7 cellular contexts compared by ENCODE assay signal in genomic region chr3:69850849-69851248, GRCh38.
"Had no signal": no experiment of that assay in that cellular context is flagged by ENCODE, and none has a peak within 500 bp of the region (broad histone marks: within the 10 kb centered on the region; RNA-seq: fewer than 3 reads in every experiment).

No MANE protein-coding gene starts in this region.

- H3K36me3 Mint-ChIP-seq: IgD-negative memory B cell had no signal

- H3K27me3 Mint-ChIP-seq: IgD-negative memory B cell had no signal

- FAIRE-seq: HepG2, HTR-8/SVneo, K562 had no signal

- H3K4me3 ChIP-seq: K562 had no signal

- H3K27ac ChIP-seq: HL-60 had no signal

- H3K27ac Mint-ChIP-seq: IgD-negative memory B cell had no signal

- DNase-seq: KBM-7, KG1 had no signal

- H3K4me1 Mint-ChIP-seq: IgD-negative memory B cell had no signal

- H3K4me3 Mint-ChIP-seq: IgD-negative memory B cell had no signal

- ATAC-seq: HepG2, K562 had no signal
